Comparison of ENCODE assay signal across 1 cellular context in genomic region chr15:96354731-96355560, GRCh38.
TF ChIP-seq lines count a peak whose summit lies in the region.

No MANE protein-coding gene starts in this region.

TF ChIP-seq in K562, 482 proteins besides CTCF, POLR2A, EP300 and RAD21 (continued from another document):
- TF ChIP-seq ATF2 (CRISPR knock-in tag; IDR thresholded peaks at IDR 0.05) (no peak), ZBTB7A (IDR thresholded peaks at IDR 0.05; ENCODE audit: borderline replicate concordance, control insufficient read depth, low read depth, low read length) (no peak), NFATC3 (IDR thresholded peaks at IDR 0.05) (no peak), KLF10 (CRISPR knock-in tag; IDR thresholded peaks at IDR 0.05) (no peak), E2F8 (IDR thresholded peaks at IDR 0.05; ENCODE audit: low read depth, partially characterized antibody) (no peak), CEBPG (CRISPR knock-in tag; IDR thresholded peaks at IDR 0.05) (peak; percentile 64), CEBPG (tag; conservative IDR thresholded peaks at IDR 0.05 in 1 of 2, IDR thresholded peaks at IDR 0.05 in 1 of 2) (peak; percentile 51 to 65; a peak in 2 of 4 replicates), MTA1 (IDR thresholded peaks at IDR 0.05; ENCODE audit: borderline replicate concordance) (peak; percentile 17; the same call in 1 of the 2 replicates), VEZF1 (CRISPR knock-in tag; IDR thresholded peaks at IDR 0.05) (peak; percentile 8; the same call in 1 of the 2 replicates), MCM7 (IDR thresholded peaks at IDR 0.05) (0 out of 4 replicates have a peak, but pooled peaks of 1 of the 2 experiments have one; percentile 31), ETS2 (tag; IDR thresholded peaks at IDR 0.05; ENCODE audit: borderline replicate concordance, poor library complexity, severe bottlenecking) (no peak), HMGN3 (IDR thresholded peaks at IDR 0.05; ENCODE audit: borderline replicate concordance, extremely low read depth, insufficient read length, low read depth, low read length) (peak; percentile 14), SAFB2 (IDR thresholded peaks at IDR 0.05; ENCODE audit: borderline replicate concordance, low read depth, low read length, severe bottlenecking) (no peak), E2F6 (IDR thresholded peaks at IDR 0.05; ENCODE audit: borderline replicate concordance in 1 of 2, extremely low read depth in 1 of 2, insufficient read depth in 1 of 2, insufficient read length in 1 of 2, low read depth in 1 of 2, low read length in 1 of 2, poor library complexity in 1 of 2, severe bottlenecking in 1 of 2) (no peak), EP400 (IDR thresholded peaks at IDR 0.05) (peak; percentile 9; the same call in 1 of the 2 replicates), ZNF644 (tag; IDR thresholded peaks at IDR 0.05; ENCODE audit: low read depth) (no peak), TEAD4 (IDR thresholded peaks at IDR 0.05; ENCODE audit: low read length) (no peak), TEAD4 (CRISPR knock-in tag; IDR thresholded peaks at IDR 0.05; ENCODE audit: borderline replicate concordance) (no peak), POLR3A (IDR thresholded peaks at IDR 0.05; ENCODE audit: borderline replicate concordance, extremely low read depth, insufficient read depth, insufficient read length) (no peak), IRF9 (tag; IDR thresholded peaks at IDR 0.05) (no peak), ILF3 (IDR thresholded peaks at IDR 0.05; ENCODE audit: borderline replicate concordance) (no peak), TARDBP (IDR thresholded peaks at IDR 0.05) (no peak), ZNF717 (CRISPR knock-in tag; IDR thresholded peaks at IDR 0.05) (no peak), NBN (IDR thresholded peaks at IDR 0.05; ENCODE audit: low read depth) (0 out of 2 replicates have a peak, but pooled peaks have one; percentile 44), ZBTB26 (CRISPR knock-in tag; IDR thresholded peaks at IDR 0.05) (no peak), ZNF184 (CRISPR knock-in tag; IDR thresholded peaks at IDR 0.05) (no peak), PKNOX1 (IDR thresholded peaks at IDR 0.05) (no peak), PHF8 (IDR thresholded peaks at IDR 0.05; ENCODE audit: borderline replicate concordance, low read length) (no peak), CBX1 (IDR thresholded peaks at IDR 0.05; ENCODE audit: low read depth) (no peak), CBFA2T3 (IDR thresholded peaks at IDR 0.05) (no peak), ZNF133 (CRISPR knock-in tag; IDR thresholded peaks at IDR 0.05) (no peak), KDM1A (IDR thresholded peaks at IDR 0.05) (0 out of 4 replicates have a peak, but pooled peaks of 1 of the 2 experiments have one; percentile 32), PTRF (tag; IDR thresholded peaks at IDR 0.05) (no peak), NR3C1 (CRISPR knock-in tag; IDR thresholded peaks at IDR 0.05) (no peak), RCOR1 (IDR thresholded peaks at IDR 0.05; ENCODE audit: borderline replicate concordance in 1 of 2, low read depth in 2 of 2, low read length in 2 of 2) (0 out of 4 replicates have a peak, but pooled peaks of 1 of the 2 experiments have one; percentile 17), HOMEZ (CRISPR knock-in tag; IDR thresholded peaks at IDR 0.05) (no peak), FOXJ2 (tag; IDR thresholded peaks at IDR 0.05) (no peak), NR1H2 (CRISPR knock-in tag; IDR thresholded peaks at IDR 0.05) (no peak), GTF2A2 (tag; IDR thresholded peaks at IDR 0.05) (no peak), PTTG1 (tag; IDR thresholded peaks at IDR 0.05; ENCODE audit: low read depth) (no peak), MEF2D (tag; conservative IDR thresholded peaks at IDR 0.05; ENCODE audit: low read depth) (no peak), ZFP91 (CRISPR knock-in tag; IDR thresholded peaks at IDR 0.05) (no peak)
